ENCODE assay signal across 9 cellular contexts in the genomic region with DNA sequence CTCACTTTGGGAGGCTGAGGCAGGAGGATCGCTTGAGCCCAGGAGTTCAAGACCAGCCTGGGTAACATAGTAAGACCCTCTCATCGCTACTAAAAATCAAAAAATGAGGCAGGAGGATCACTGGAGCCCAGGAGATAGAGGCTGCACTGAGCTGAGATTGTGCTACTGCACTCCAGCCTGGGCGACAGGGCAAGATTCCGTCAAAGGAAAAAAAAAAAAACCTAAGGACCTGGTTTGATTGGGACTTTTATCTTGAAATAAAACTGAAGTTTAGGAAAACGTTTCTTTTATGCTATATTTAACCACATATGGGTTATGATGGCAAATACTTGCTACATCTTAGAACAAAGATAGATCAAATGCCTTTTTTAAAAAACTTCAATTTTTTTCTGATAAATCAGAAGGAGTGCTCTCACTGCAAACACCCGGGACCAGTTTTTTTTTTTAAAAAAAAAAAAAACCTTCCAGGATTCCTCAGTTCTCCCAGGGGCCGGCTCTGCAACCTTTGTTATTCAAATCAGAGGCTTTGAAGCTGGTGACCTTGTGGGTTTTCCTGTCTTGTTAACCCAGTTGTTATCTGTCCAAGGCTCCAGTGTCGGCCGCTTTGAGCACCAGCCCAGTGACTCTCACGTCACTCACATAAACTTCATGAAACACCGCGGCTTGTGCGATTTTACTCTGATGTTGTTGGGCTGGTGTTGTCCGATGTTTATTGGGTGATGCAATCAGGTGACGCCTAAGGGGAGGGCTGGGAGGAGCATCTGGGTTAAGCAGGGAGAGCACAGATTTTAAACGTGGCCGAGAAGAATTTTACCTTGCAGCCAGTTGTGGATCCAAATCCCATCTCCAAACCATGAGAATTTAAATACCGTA. TPM values are rescaled to one million over a fixed set of nuclear protein-coding genes. Genes with fewer than 3 reads are reported as not detected.
DNase-seq lines count a peak whose midpoint lies in the region; ATAC-seq, FAIRE-seq and TF ChIP-seq lines count a peak whose summit lies in the region.
"Had no signal": no experiment of that assay in that cellular context is flagged by ENCODE, and none has a peak within 500 bp of the region (broad histone marks: within the 10 kb centered on the region; RNA-seq: fewer than 3 reads in every experiment).

No MANE protein-coding gene starts in this region.

- no peaks in the 10 kb centered on the region for H3K9me3 ChIP-seq in H1 (ENCODE audit: insufficient read depth in 2 of 2, low read depth in 1 of 2, low read length in 1 of 2)

- H3K4me1 ChIP-seq in H1 (replicated peaks in 1 of 4; ENCODE audit: control insufficient read depth in 3 of 4, insufficient read depth in 4 of 4, low read length in 3 of 4): peaks cover 0 to 29% (median 19%) of the 10 kb centered on the region in 4 experiments; a peak in 6 of 7 replicates

- H3K36me3 ChIP-seq in H1 (ENCODE audit: control insufficient read depth in 2 of 4, insufficient read depth in 4 of 4, low read length in 3 of 4): no peaks in the 10 kb centered on the region

- H3K56ac ChIP-seq in H1 (replicated peaks; ENCODE audit: insufficient read length, low read depth, low read length): no peak overlapping the region

- H3K9ac ChIP-seq in H1 (replicated peaks in 1 of 4; ENCODE audit: extremely low read depth in 1 of 4, low read depth in 3 of 4, low read length in 3 of 4): peak overlapping the region in 2 of 4 experiments; percentile 28 to 80; a peak in 4 of 7 replicates

- no peaks in the 10 kb centered on the region for H3K9me3 Mint-ChIP-seq in mesothelial cell of epicardium

- 18% methylated on average over 17 of the region's 18 CpGs; no CpG with 5 or more reads in 1 of the 2 experiments for WGBS in H1 (ENCODE audit: extremely low coverage in 1 of 2, insufficient coverage in 1 of 2, insufficient read length in 1 of 2, insufficient replicate concordance in 2 of 2, low coverage in 1 of 2, low lambda C conversion rate in 2 of 2, missing lambda C conversion rate in 1 of 2), 2 experiments

- peak overlapping the region; percentile 69; the same call in 1 of the 2 replicates for H2AFZ ChIP-seq in H1 (ENCODE audit: low read length)

- peak overlapping the region; percentile 70 to 80 for H3K4me2 ChIP-seq in H1 (ENCODE audit: insufficient read depth in 1 of 2, low read depth in 2 of 2, low read length in 2 of 2)

- H2BK20ac ChIP-seq in H1 (ENCODE audit: low read length): peak overlapping the region; percentile 16; the same call in 1 of the 2 replicates

- ATAC-seq in HG03439 (IDR thresholded peaks at IDR 0.05; ENCODE audit: unreplicated experiment): no peak

- peak overlapping the region; percentile 45 for H4K91ac ChIP-seq in H1 (replicated peaks; ENCODE audit: insufficient read length, low read length)

- H3K4me3 ChIP-seq in H1 (ENCODE audit: extremely low read depth in 1 of 4, insufficient read depth in 2 of 4, low read depth in 3 of 4, low read length in 4 of 4): peak overlapping the region in 3 of 4 experiments; percentile 21 to 53 (median 27); a peak in 4 of 8 replicates

- H2BK12ac ChIP-seq in H1 (ENCODE audit: low read depth, low read length): peak overlapping the region; percentile 100

- no peak for FAIRE-seq in H1 (lab: Jason Lieb, UNC)
- FAIRE-seq: islet of Langerhans had no signal

- peaks cover 0 to 4% of the 10 kb centered on the region in 2 experiments for H4K20me1 ChIP-seq in H1 (replicated peaks in 1 of 2; ENCODE audit: control insufficient read depth in 1 of 2, insufficient read depth in 2 of 2, low read length in 2 of 2)

- H3K4me1 Mint-ChIP-seq in mesothelial cell of epicardium: peaks cover 15% of the 10 kb centered on the region

- TF ChIP-seq POLR2A in H1 (IDR thresholded peaks at IDR 0.05; ENCODE audit: control extremely low read depth in 1 of 2, low read depth in 2 of 2, low read length in 2 of 2): peak in 1 of 2 experiments; percentile 31; a peak in 2 of 3 replicates

- H3K79me1 ChIP-seq in H1 (ENCODE audit: low read depth, low read length): no peaks in the 10 kb centered on the region

- H3K23me2 ChIP-seq in H1 (ENCODE audit: low read depth, low read length): peaks cover 5% of the 10 kb centered on the region; the same call in 1 of the 2 replicates

- TF ChIP-seq EP300 in H1 (IDR thresholded peaks at IDR 0.05; ENCODE audit: borderline replicate concordance in 1 of 2, low read depth in 2 of 2, low read length in 2 of 2): no peak

- H2BK120ac ChIP-seq in H1 (replicated peaks; ENCODE audit: low read depth, low read length): peak overlapping the region; percentile 36

- peak overlapping the region; percentile 56 for H3K4me3 Mint-ChIP-seq in mesothelial cell of epicardium

- H3K23ac ChIP-seq in H1 (ENCODE audit: insufficient read length): no peak overlapping the region

- TF ChIP-seq RAD21 in H1 (IDR thresholded peaks at IDR 0.05 in 1 of 2, conservative IDR thresholded peaks at IDR 0.05 in 1 of 2; ENCODE audit: low read depth in 2 of 2, low read length in 2 of 2): no peak

- POLR2A ChIA-PET in H1 (lab: Charles Lee; ENCODE audit: partially characterized antibody): interaction anchor here (0.6 to 1.7 kb wide), 16 partner anchors 18 to 1221 kb away, joined by 3 to 6 read pairs (median 4); partner anchors contain the start of genes OVOL1, PRDX5 and TRMT112

- H3K36me3 Mint-ChIP-seq in mesothelial cell of epicardium: no peaks in the 10 kb centered on the region

- H3K79me2 ChIP-seq in H1 (ENCODE audit: control insufficient read depth in 1 of 2, insufficient read depth in 2 of 2, low read length in 2 of 2): no peaks in the 10 kb centered on the region

- peak overlapping the region; percentile 67 for H4K5ac ChIP-seq in H1 (ENCODE audit: insufficient read length, low read depth, low read length)

- H3K4ac ChIP-seq in H1 (replicated peaks; ENCODE audit: insufficient read length, low read depth, low read length): peak overlapping the region; percentile 75

- no peaks in the 10 kb centered on the region for H3K27me3 Mint-ChIP-seq in mesothelial cell of epicardium (ENCODE audit: low read depth)

- H2BK15ac ChIP-seq in H1 (ENCODE audit: low read length): peak overlapping the region; percentile 92; the same call in 1 of the 2 replicates

- peaks cover 0 to 3% (median 0%) of the 10 kb centered on the region in 4 experiments; a peak in 1 of 7 replicates for H3K27me3 ChIP-seq in H1 (replicated peaks in 1 of 4; ENCODE audit: control insufficient read depth in 3 of 4, extremely low read depth in 1 of 4, insufficient read depth in 3 of 4, low read length in 3 of 4)

- H2BK5ac ChIP-seq in H1 (ENCODE audit: low read depth, low read length): peak overlapping the region; percentile 92; the same call in 1 of the 2 replicates

- H4K8ac ChIP-seq in H1 (ENCODE audit: extremely low read depth, insufficient read depth, low read length): peak overlapping the region; percentile 90; the same call in 1 of the 2 replicates

- no peak for TF ChIP-seq CTCF in H1 (IDR thresholded peaks at IDR 0.05; ENCODE audit: control extremely low read depth in 1 of 3, insufficient read depth in 1 of 3, low read depth in 1 of 3, low read length in 3 of 3)
- no peak for TF ChIP-seq CTCF in mesothelial cell of epicardium (IDR thresholded peaks at IDR 0.05; ENCODE audit: unreplicated experiment)

- H3K27ac Mint-ChIP-seq in mesothelial cell of epicardium: peak overlapping the region; percentile 70

- DNase-seq in D341Med (ENCODE audit: low spot score): peak; percentile 48
- DNase-seq in LoVo (ENCODE audit: low spot score): peak; percentile 77
- DNase-seq in SW480 (ENCODE audit: low spot score): peak; percentile 100
- peak in 1 of 2 experiments; percentile 74 for DNase-seq in H1 (ENCODE audit: low read depth in 1 of 2, low spot score in 2 of 2)
- peak in 1 of 2 experiments; percentile 72 for DNase-seq in mesothelial cell of epicardium (ENCODE audit: low spot score in 2 of 2, unreplicated experiment in 2 of 2)
- peak; percentile 79 for DNase-seq in ureter (ENCODE audit: low spot score)
- DNase-seq in HUDEP-2 (lab: John Stamatoyannopoulos, UW; ENCODE audit: unreplicated experiment in 76 of 76): no peak

- peak overlapping the region; percentile 90 for H3K18ac ChIP-seq in H1 (ENCODE audit: extremely low read depth, low read length)

- H3K27ac ChIP-seq in H1 (ENCODE audit: low read depth, low read length): peak overlapping the region; percentile 47; the same call in 1 of the 2 replicates

- CTCF ChIA-PET in H1 (lab: Charles Lee; ENCODE audit: partially characterized antibody): interaction anchor here (0.6 to 8.7 kb wide), 39 partner anchors 8 to 922 kb away, joined by 3 to 75 read pairs (median 4); partner anchors contain the start of gene SLC22A12

- H2AK5ac ChIP-seq in H1 (ENCODE audit: low read depth, low read length): 0 out of 2 replicates have a peak overlapping the region, but pooled peaks have one; percentile 96

- no peak overlapping the region for H3K14ac ChIP-seq in H1 (ENCODE audit: insufficient read length)

TF ChIP-seq in H1, 55 proteins besides CTCF, POLR2A, EP300 and RAD21 (continues in another document):
- TF ChIP-seq CREB1 (IDR thresholded peaks at IDR 0.05): 0 out of 2 replicates have a peak, but pooled peaks have one; percentile 25
- TF ChIP-seq GTF2F1 (IDR thresholded peaks at IDR 0.05; ENCODE audit: borderline replicate concordance, low read depth, low read length): no peak
- 0 out of 2 replicates have a peak, but pooled peaks have one; percentile 40 for TF ChIP-seq TAF1 (IDR thresholded peaks at IDR 0.05; ENCODE audit: low read depth, low read length)

RNA-seq across cellular contexts. Expression of gene SLC22A11, which starts 10.5 kb away (rescaled TPM):
- not detected in 2 replicates for total RNA-seq in H1 (2021; fragmentation: NEBNext Ultra II Directional; extraction: Animal tissue kit (Norgen Biotek cat#: 25700))
- polyA plus RNA-seq in H1 (2011; rRNA removed): 0.05 TPM in 1 of 2 replicates, not detected in the other
- polyA plus RNA-seq in H1 (2011; cell fraction: cytosol; rRNA removed): not detected
- polyA plus RNA-seq in H1 (2011; cell fraction: nucleus; rRNA removed): not detected
- polyA plus RNA-seq in H1 (2012, experiment 1 of 2): not detected in 4 replicates
- not detected for polyA plus RNA-seq in H1 (2012, experiment 2 of 2)
- 0.04 TPM for polyA plus RNA-seq in H1 (2013, experiment 1 of 2)
- not detected for polyA plus RNA-seq in H1 (2013, experiment 2 of 2)
- not detected in 2 replicates for polyA minus RNA-seq in H1 (2011; rRNA and poly(A)+ RNA removed)
- not detected for polyA minus RNA-seq in H1 (2011; cell fraction: cytosol; rRNA and poly(A)+ RNA removed)
- not detected for polyA minus RNA-seq in H1 (2011; cell fraction: nucleus; rRNA and poly(A)+ RNA removed)
- total RNA-seq in mesothelial cell of epicardium (0.09 to 0.13 TPM (median 0.09 TPM) in 3 replicates), ureter (0.44 TPM)

RNA-seq across cellular contexts. Expression of gene SLC22A12, which starts 24.7 kb away (rescaled TPM):
- total RNA-seq in H1 (2021; fragmentation: NEBNext Ultra II Directional; extraction: Animal tissue kit (Norgen Biotek cat#: 25700)): not detected in 2 replicates
- not detected in 2 replicates for polyA plus RNA-seq in H1 (2011; rRNA removed)
- not detected for polyA plus RNA-seq in H1 (2011; cell fraction: cytosol; rRNA removed)
- polyA plus RNA-seq in H1 (2011; cell fraction: nucleus; rRNA removed): not detected
- polyA plus RNA-seq in H1 (2012, experiment 1 of 2): not detected in 4 replicates
- not detected for polyA plus RNA-seq in H1 (2012, experiment 2 of 2)
- polyA plus RNA-seq in H1 (2013, experiment 1 of 2): not detected
- polyA plus RNA-seq in H1 (2013, experiment 2 of 2): not detected
- polyA minus RNA-seq in H1 (2011; rRNA and poly(A)+ RNA removed): not detected in 2 replicates
- not detected for polyA minus RNA-seq in H1 (2011; cell fraction: cytosol; rRNA and poly(A)+ RNA removed)
- not detected for polyA minus RNA-seq in H1 (2011; cell fraction: nucleus; rRNA and poly(A)+ RNA removed)
- total RNA-seq in mesothelial cell of epicardium (not detected in 3 replicates), ureter (not detected)

Comparison
In these comparisons a context has a peak if more than half of its experiments do, and no peak if none do; other contexts are left out.
1. DNase-seq: peak in D341Med (single experiment), LoVo (single experiment), SW480 (single experiment) and ureter (single experiment); none in HUDEP-2 (0 of 76).